24 cellular contexts compared by ENCODE assay signal in genomic region chr20:13841206-13841605, GRCh38.
"Had no signal": no experiment of that assay in that cellular context is flagged by ENCODE, and none has a peak within 500 bp of the region (broad histone marks: within the 10 kb centered on the region; RNA-seq: fewer than 3 reads in every experiment).

No MANE protein-coding gene starts in this region.

- H3K9me3 ChIP-seq: left ventricle myocardium inferior, mucosa of descending colon, ovary, right atrium auricular region, right lobe of liver, tibial nerve, uterus had no signal

- H3K4me1 Mint-ChIP-seq: naive thymus-derived CD4-positive, alpha-beta T cell; stimulated activated memory B cell treated with anti-CD40 and anti-IgM and Interleukin-4, amounts not matched to agents 10 μg/mL and 1 μg/mL and 100 μg/mL, for 72 hours; stimulated activated naive CD8-positive, alpha-beta T cell treated with anti-CD3 and anti-CD28 coated beads, Interleukin-15, amount 100 ng/mL, for 72 hours had no signal

- H3K36me3 ChIP-seq: left ventricle myocardium inferior, ovary, right atrium auricular region, right lobe of liver, tibial nerve, uterus had no signal

- H3K4me3 ChIP-seq: left ventricle myocardium inferior, lung, mucosa of descending colon, ovary, right atrium auricular region, right lobe of liver, smooth muscle cell, tibial nerve, uterus had no signal

- H3K9me3 Mint-ChIP-seq: naive thymus-derived CD4-positive, alpha-beta T cell; natural killer cell treated with Interleukin-12 subunit alpha and Interleukin-12 subunit beta and Interleukin-15 and Interleukin-18, amount 100 ng/mL, for 72 hours; stimulated activated memory B cell treated with anti-CD40 and anti-IgM and Interleukin-4, amounts not matched to agents 10 μg/mL and 1 μg/mL and 100 μg/mL, for 72 hours; stimulated activated naive CD8-positive, alpha-beta T cell treated with anti-CD3 and anti-CD28 coated beads, Interleukin-15, amount 100 ng/mL, for 72 hours; type B pancreatic cell had no signal

- DNase-seq: islet precursor cell; left ventricle myocardium inferior; mesendoderm; midbrain; mucosa of descending colon; naive thymus-derived CD4-positive, alpha-beta T cell; ovary; right lobe of liver; stimulated activated CD4-positive, alpha-beta T cell treated with anti-CD3 and anti-CD28 coated beads, Interleukin-1b, Interleukin-23, amount 100 ng/mL, for 48 hours; stimulated activated CD4-positive, alpha-beta T cell treated with anti-CD3 and anti-CD28 coated beads, Interleukin-2, amount 100 ng/mL, for 48 hours; stimulated activated CD4-positive, alpha-beta T cell treated with anti-CD3 and anti-CD28 coated beads, Interleukin-4, amount 100 ng/mL, for 4 hours; stimulated activated CD8-positive, alpha-beta memory T cell treated with anti-CD3 and anti-CD28 coated beads, Interleukin-4, amount 100 ng/mL, for 48 hours; stimulated activated naive CD4-positive, alpha-beta T cell treated with Interleukin-2 at 50 U/mL for 16 hours; stimulated activated naive CD8-positive, alpha-beta T cell treated with anti-CD3 and anti-CD28 coated beads, Interleukin-15, amount 100 ng/mL, for 72 hours; substantia nigra; uterus had no signal

- H3K36me3 Mint-ChIP-seq: naive thymus-derived CD4-positive, alpha-beta T cell; natural killer cell treated with Interleukin-12 subunit alpha and Interleukin-12 subunit beta and Interleukin-15 and Interleukin-18, amount 100 ng/mL, for 72 hours; stimulated activated memory B cell treated with anti-CD40 and anti-IgM and Interleukin-4, amounts not matched to agents 10 μg/mL and 1 μg/mL and 100 μg/mL, for 72 hours; type B pancreatic cell had no signal

- H3K27me3 ChIP-seq: ovary, right atrium auricular region, right lobe of liver, tibial nerve, uterus had no signal

- H3K4me3 Mint-ChIP-seq: naive thymus-derived CD4-positive, alpha-beta T cell; natural killer cell treated with Interleukin-12 subunit alpha and Interleukin-12 subunit beta and Interleukin-15 and Interleukin-18, amount 100 ng/mL, for 72 hours; stimulated activated memory B cell treated with anti-CD40 and anti-IgM and Interleukin-4, amounts not matched to agents 10 μg/mL and 1 μg/mL and 100 μg/mL, for 72 hours; stimulated activated naive CD8-positive, alpha-beta T cell treated with anti-CD3 and anti-CD28 coated beads, Interleukin-15, amount 100 ng/mL, for 72 hours; type B pancreatic cell had no signal

- H3K27ac Mint-ChIP-seq: naive thymus-derived CD4-positive, alpha-beta T cell; natural killer cell treated with Interleukin-12 subunit alpha and Interleukin-12 subunit beta and Interleukin-15 and Interleukin-18, amount 100 ng/mL, for 72 hours; progenitor cell of endocrine pancreas; stimulated activated memory B cell treated with anti-CD40 and anti-IgM and Interleukin-4, amounts not matched to agents 10 μg/mL and 1 μg/mL and 100 μg/mL, for 72 hours; stimulated activated naive CD8-positive, alpha-beta T cell treated with anti-CD3 and anti-CD28 coated beads, Interleukin-15, amount 100 ng/mL, for 72 hours; type B pancreatic cell had no signal

- H3K4me1 ChIP-seq: left ventricle myocardium inferior, right atrium auricular region, right lobe of liver, uterus had no signal
